8 cellular contexts compared by ENCODE assay signal in genomic region chr2:119659601-119660342, GRCh38. TPM values are rescaled to one million over a fixed set of nuclear protein-coding genes. Genes with fewer than 3 reads are reported as not detected.
DNase-seq lines count a peak whose midpoint lies in the region; ATAC-seq and TF ChIP-seq lines count a peak whose summit lies in the region.

No MANE protein-coding gene starts in this region.

- H3K27me3 Mint-ChIP-seq in activated T-cell treated with anti-CD3 and anti-CD28 coated beads, Interleukin-2, amount 50 U/mL, for 24 hours, result peaks cover 6% of the 10 kb centered on the region

- 56 to 60% (median 57%) methylated on average over 8 of the region's 8 CpGs for WGBS in heart left ventricle, 4 donors
- WGBS in spleen, 5 donors, result 40 to 62% (median 57%) methylated on average over 8 of the region's 8 CpGs

- DNase-seq in Ammon's horn (ENCODE audit: low spot score), result peak; percentile 62
- DNase-seq in GM13976 (ENCODE audit: low spot score), result peak; percentile 39
- DNase-seq in NCI-H345 (lab: John Stamatoyannopoulos, UW), result peak; percentile 37
- DNase-seq in activated T-cell treated with anti-CD3 and anti-CD28 coated beads, Interleukin-2, amount 50 U/mL, for 24 hours, result peak; percentile 52
- DNase-seq in heart left ventricle, result peak in 2 of 5 donors; percentile 25 to 43
- no peak for DNase-seq in spleen
- DNase-seq in NCI-H187 treated with DMSO at 0.1 percent for 48 hours (lab: John Stamatoyannopoulos, UW), result no peak

- H3K27me3 ChIP-seq in heart left ventricle (no peaks in the 10 kb centered on the region), spleen (replicated peaks in 1 of 7) (peaks cover 0 to 21% (median 0%) of the 10 kb centered on the region in 7 donors)

- in situ Hi-C loops in GM13976 (cut with MboI; ENCODE audit: low sequenced_read_pairs, unreplicated experiment), result no loop called here

- no peak overlapping the region for H3K4me3 Mint-ChIP-seq in activated T-cell treated with anti-CD3 and anti-CD28 coated beads, Interleukin-2, amount 50 U/mL, for 24 hours

- H3K36me3 Mint-ChIP-seq in activated T-cell treated with anti-CD3 and anti-CD28 coated beads, Interleukin-2, amount 50 U/mL, for 24 hours (ENCODE audit: low read depth), result no peaks in the 10 kb centered on the region

- TF ChIP-seq POLR2A in heart left ventricle (IDR thresholded peaks at IDR 0.05) (no peak), spleen (IDR thresholded peaks at IDR 0.05) (no peak)

- H3K9me3 ChIP-seq in heart left ventricle, result no peaks in the 10 kb centered on the region
- no peaks in the 10 kb centered on the region for H3K9me3 ChIP-seq in spleen

- intact Hi-C loops in heart left ventricle (cut with DNase I), result loop anchor here (1.0 to 10.0 kb wide), 12 partner anchors 17 to 442 kb away; no protein-coding TSS in a partner anchor
- intact Hi-C loops in spleen (cut with DNase I; ENCODE audit: low total_unique reads), result loop anchor here (5.0 kb wide), 1 partner anchor 252 kb away; no protein-coding TSS in a partner anchor

- peaks cover 2% of the 10 kb centered on the region for H3K4me1 Mint-ChIP-seq in activated T-cell treated with anti-CD3 and anti-CD28 coated beads, Interleukin-2, amount 50 U/mL, for 24 hours (ENCODE audit: low read depth)

- peaks cover 0 to 7% (median 0%) of the 10 kb centered on the region in 12 donors for H3K4me1 ChIP-seq in heart left ventricle
- H3K4me1 ChIP-seq in spleen, result peaks cover 0 to 15% (median 2%) of the 10 kb centered on the region in 6 donors

- H3K36me3 ChIP-seq in heart left ventricle (no peaks in the 10 kb centered on the region), spleen (no peaks in the 10 kb centered on the region)

- peak; percentile 80 for TF ChIP-seq CTCF in GM13976 (IDR thresholded peaks at IDR 0.05; ENCODE audit: borderline replicate concordance, control extremely low read depth, extremely low read depth, insufficient read depth, missing control alignments)
- peak; percentile 76 to 89 (median 83) for TF ChIP-seq CTCF in heart left ventricle (IDR thresholded peaks at IDR 0.05)
- peak; percentile 56 to 90 (median 79) for TF ChIP-seq CTCF in spleen (IDR thresholded peaks at IDR 0.05 in 8 of 11, conservative IDR thresholded peaks at IDR 0.05 in 3 of 11)

- no peak overlapping the region for H3K27ac Mint-ChIP-seq in activated T-cell treated with anti-CD3 and anti-CD28 coated beads, Interleukin-2, amount 50 U/mL, for 24 hours

- H3K27ac ChIP-seq in heart left ventricle, result no peak overlapping the region
- H3K27ac ChIP-seq in spleen, result no peak overlapping the region

- H3K4me3 ChIP-seq in heart left ventricle (no peak overlapping the region), spleen (no peak overlapping the region)

- peak in 2 of 4 donors; percentile 36 to 43 for ATAC-seq in heart left ventricle
- ATAC-seq in HG03442 (IDR thresholded peaks at IDR 0.05; ENCODE audit: unreplicated experiment), result no peak

- no peaks in the 10 kb centered on the region for H3K9me3 Mint-ChIP-seq in activated T-cell treated with anti-CD3 and anti-CD28 coated beads, Interleukin-2, amount 50 U/mL, for 24 hours

RNA-seq across cellular contexts. Expression of gene TMEM177, which starts 19.2 kb away (rescaled TPM):
- 10 to 100 TPM in 3 of 9 donors, 1 to 10 TPM in 6; 7.7 to 13.7 (median 9.6) TPM for total RNA-seq in heart left ventricle
- polyA plus RNA-seq in heart left ventricle, result 10 to 100 TPM in 1 of 2 donors, 1 to 10 TPM in 1; 8.8 to 13.2 TPM
- total RNA-seq in spleen, result 1 to 10 TPM; 6.6 to 9.5 (median 7.5) TPM
- 1 to 10 TPM; 3.7 to 8.2 (median 8.0) TPM for polyA plus RNA-seq in spleen

Comparison
In these comparisons a context has a peak if more than half of its experiments do, and no peak if none do; other contexts are left out.
1. DNase-seq: peak in Ammon's horn (single experiment), GM13976 (single experiment), NCI-H345 (single experiment) and activated T-cell treated with anti-CD3 and anti-CD28 coated beads, Interleukin-2, amount 50 U/mL, for 24 hours (single experiment); none in spleen (single experiment) and NCI-H187 treated with DMSO at 0.1 percent for 48 hours (single experiment).
2. Peak in every context shown above with its lines, with median percentiles within 50 percentile points of each other: CTCF ChIP-seq.